Comparison of ENCODE assay signal across 10 cellular contexts in the genomic region with DNA sequence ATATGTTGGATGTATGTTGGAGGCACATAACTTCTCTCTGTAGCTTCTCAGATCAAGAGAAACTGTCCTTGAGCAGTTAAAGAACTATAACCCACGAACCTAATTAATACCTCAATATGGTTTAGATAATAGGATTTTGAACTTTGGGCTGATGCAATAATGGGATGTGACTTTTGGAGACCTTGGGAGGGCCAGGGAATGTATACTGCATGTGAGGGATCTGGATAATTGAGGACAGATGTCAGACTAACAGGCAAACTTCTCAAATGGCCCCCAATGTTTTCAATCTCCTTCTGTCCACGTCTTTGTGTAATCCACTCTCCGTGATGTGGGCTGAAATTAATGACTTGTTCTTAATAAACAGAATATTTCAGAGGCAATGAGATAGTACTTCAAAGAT.
DNase-seq lines count a peak whose midpoint lies in the region; TF ChIP-seq lines count a peak whose summit lies in the region.
"Had no signal": no experiment of that assay in that cellular context is flagged by ENCODE, and none has a peak within 500 bp of the region (broad histone marks: within the 10 kb centered on the region; RNA-seq: fewer than 3 reads in every experiment).

No MANE protein-coding gene starts in this region.

- H3K36me3 Mint-ChIP-seq in mesothelial cell of epicardium = no peaks in the 10 kb centered on the region

- peak; percentile 22 to 70 for DNase-seq in NCI-H524 (lab: John Stamatoyannopoulos, UW)
- no peak for DNase-seq in NCI-H524 treated with DMSO at 0.1 percent for 48 hours (lab: John Stamatoyannopoulos, UW)
- peak; percentile 81 for DNase-seq in NCI-H82 treated with DMSO at 0.1 percent for 48 hours (lab: John Stamatoyannopoulos, UW; ENCODE audit: unreplicated experiment)
- DNase-seq in fibroblast of the conjunctiva (ENCODE audit: low read depth) = peak; percentile 30
- no peak for DNase-seq in mesothelial cell of epicardium (ENCODE audit: low spot score in 2 of 2, unreplicated experiment in 2 of 2)
- no peak for DNase-seq in amygdala (lab: John Stamatoyannopoulos, UW)
- no peak for DNase-seq in NCI-H2081 (lab: John Stamatoyannopoulos, UW)
- DNase-seq: DMS53, GF-D8, HCEC 1CT had no signal

- H3K27me3 Mint-ChIP-seq in mesothelial cell of epicardium (ENCODE audit: low read depth) = no peaks in the 10 kb centered on the region

- no peak overlapping the region for H3K27ac Mint-ChIP-seq in mesothelial cell of epicardium

- H3K9me3 Mint-ChIP-seq in mesothelial cell of epicardium = no peaks in the 10 kb centered on the region

- H3K4me1 Mint-ChIP-seq in mesothelial cell of epicardium = peaks cover 2% of the 10 kb centered on the region

- TF ChIP-seq CTCF in mesothelial cell of epicardium (IDR thresholded peaks at IDR 0.05; ENCODE audit: unreplicated experiment) = no peak

- no peak overlapping the region for H3K4me3 Mint-ChIP-seq in mesothelial cell of epicardium

Comparison
In these comparisons a context has a peak if more than half of its experiments do, and no peak if none do; other contexts are left out.
1. DNase-seq: peak in NCI-H524 (2 of 2), NCI-H82 treated with DMSO at 0.1 percent for 48 hours (single experiment) and fibroblast of the conjunctiva (single experiment); none in NCI-H524 treated with DMSO at 0.1 percent for 48 hours (single experiment), mesothelial cell of epicardium (0 of 2), amygdala (0 of 56) and NCI-H2081 (0 of 2).